In the genomic region with DNA sequence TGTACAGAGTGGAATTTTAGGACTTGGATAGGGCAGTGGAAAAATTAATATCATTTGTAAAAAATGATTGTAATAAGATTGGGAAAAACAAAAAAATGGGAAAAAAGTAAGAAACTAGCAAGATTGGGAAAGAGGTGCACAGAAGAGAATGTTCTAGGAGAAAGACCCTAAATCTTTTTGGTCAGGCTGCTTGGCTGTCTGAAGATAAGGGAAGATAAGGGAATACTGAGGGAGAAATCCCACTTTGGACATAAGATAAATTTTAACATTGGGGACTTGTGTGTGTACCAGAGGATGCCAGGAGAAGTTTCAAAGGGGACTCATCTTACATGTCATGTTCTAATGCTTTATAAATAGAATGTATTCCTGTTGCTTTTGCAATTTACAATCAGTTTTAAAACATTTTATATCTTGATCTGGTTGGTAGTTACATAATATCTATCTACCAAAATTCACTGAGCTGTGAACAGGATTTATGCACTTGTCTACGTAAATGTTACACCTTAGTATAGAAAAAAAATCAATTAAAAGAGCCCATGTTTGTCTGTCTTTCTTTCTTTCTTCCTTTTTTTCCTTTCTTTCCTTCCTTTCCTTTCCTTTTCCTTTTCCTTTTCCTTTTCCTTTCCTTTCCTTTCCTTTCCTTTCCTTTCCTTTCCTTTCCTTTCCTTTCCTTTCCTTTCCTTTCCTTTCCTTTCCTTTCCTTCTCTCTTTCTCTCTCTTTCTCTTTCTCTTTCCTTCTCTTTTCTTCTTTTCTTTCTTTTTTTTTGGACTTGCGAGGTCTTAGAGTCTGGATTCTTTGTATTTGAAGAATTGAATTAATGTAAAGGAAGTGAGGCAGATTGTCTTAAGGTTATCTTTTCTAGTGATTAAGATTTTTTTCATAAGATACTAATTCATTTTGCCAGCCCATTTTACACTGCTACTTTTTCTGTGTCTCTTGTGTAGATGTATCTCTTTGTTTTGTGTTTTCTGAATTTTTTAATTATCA, we compare ENCODE assay signal across 28 cellular contexts.
DNase-seq lines count a peak whose midpoint lies in the region; ATAC-seq and TF ChIP-seq lines count a peak whose summit lies in the region.
"Had no signal": no experiment of that assay in that cellular context is flagged by ENCODE, and none has a peak within 500 bp of the region (broad histone marks: within the 10 kb centered on the region; RNA-seq: fewer than 3 reads in every experiment).

No MANE protein-coding gene starts in this region.

- no peak for TF ChIP-seq CTCF in uterus (IDR thresholded peaks at IDR 0.05)

- DNase-seq in activated T-cell treated with anti-CD3 and anti-CD28 coated beads, Interleukin-2, amount 50 U/mL, for 24 hours: no peak
- DNase-seq in activated T-cell treated with anti-CD3 and anti-CD28 coated beads for 4 hours: no peak
- peak; percentile 9 for DNase-seq in myocyte (ENCODE audit: low read depth)
- DNase-seq in stimulated activated effector memory CD8-positive, alpha-beta T cell treated with anti-CD3 and anti-CD28 coated beads, Interleukin-12 subunit alpha, Interleukin-12 subunit beta, amount 100 ng/mL, for 72 hours (ENCODE audit: low spot score in 2 of 2): no peak
- no peak for DNase-seq in uterus
- no peak for DNase-seq in NCI-H226
- no peak for DNase-seq in activated CD4-positive, CD25-positive, alpha-beta regulatory T cell treated with anti-CD3 and anti-CD28 coated beads, Interleukin-2, amount 50 U/mL, for 72 hours
- DNase-seq: 8988T; activated gamma-delta T cell treated with Interleukin-2 at 50 U/mL for 16 hours; body of pancreas; C1 segment of cervical spinal cord; dermis blood vessel endothelial cell; DND-41; foreskin melanocyte; kidney glomerular epithelial cell; natural killer cell; NCI-H1092; NCI-H187; NCI-H2171 treated with DMSO at 0.1 percent for 48 hours; NCI-H524 treated with DMSO at 0.1 percent for 48 hours; PC-3; small intestine; stimulated activated naive CD8-positive, alpha-beta T cell treated with anti-CD3 and anti-CD28 coated beads, Interleukin-15, amount 100 ng/mL, for 72 hours had no signal

- intact Hi-C loops in uterus (cut with DNase I; ENCODE audit: low total_unique reads): no loop called here

- H3K27ac ChIP-seq in uterus: no peak overlapping the region
- H3K27ac ChIP-seq: body of pancreas, esophagus muscularis mucosa, thoracic aorta had no signal

- H3K36me3 Mint-ChIP-seq in activated T-cell treated with anti-CD3 and anti-CD28 coated beads, Interleukin-2, amount 50 U/mL, for 24 hours (ENCODE audit: low read depth): peaks cover 82% of the 10 kb centered on the region
- peaks cover 93% of the 10 kb centered on the region for H3K36me3 Mint-ChIP-seq in activated T-helper 17 cell treated with anti-CD3 and anti-CD28 coated beads, Interleukin-2, amount 50 U/mL, for 72 hours (ENCODE audit: low read depth)
- peaks cover 94% of the 10 kb centered on the region for H3K36me3 Mint-ChIP-seq in stimulated activated effector memory CD8-positive, alpha-beta T cell treated with anti-CD3 and anti-CD28 coated beads, Interleukin-12 subunit alpha, Interleukin-12 subunit beta, amount 100 ng/mL, for 72 hours

- H3K27me3 ChIP-seq in uterus: no peaks in the 10 kb centered on the region
- H3K27me3 ChIP-seq: body of pancreas, esophagus muscularis mucosa had no signal

- no peaks in the 10 kb centered on the region for H3K27me3 Mint-ChIP-seq in activated T-cell treated with anti-CD3 and anti-CD28 coated beads, Interleukin-2, amount 50 U/mL, for 24 hours
- no peaks in the 10 kb centered on the region for H3K27me3 Mint-ChIP-seq in activated T-helper 17 cell treated with anti-CD3 and anti-CD28 coated beads, Interleukin-2, amount 50 U/mL, for 72 hours
- H3K27me3 Mint-ChIP-seq: stimulated activated naive CD8-positive, alpha-beta T cell treated with anti-CD3 and anti-CD28 coated beads, Interleukin-15, amount 100 ng/mL, for 72 hours had no signal

- H3K4me1 ChIP-seq in uterus: no peaks in the 10 kb centered on the region
- H3K4me1 ChIP-seq: body of pancreas, esophagus muscularis mucosa had no signal

- H3K4me3 Mint-ChIP-seq in activated T-cell treated with anti-CD3 and anti-CD28 coated beads, Interleukin-2, amount 50 U/mL, for 24 hours: no peak overlapping the region
- H3K4me3 Mint-ChIP-seq in activated T-helper 17 cell treated with anti-CD3 and anti-CD28 coated beads, Interleukin-2, amount 50 U/mL, for 72 hours: no peak overlapping the region
- H3K4me3 Mint-ChIP-seq in stimulated activated effector memory CD8-positive, alpha-beta T cell treated with anti-CD3 and anti-CD28 coated beads, Interleukin-12 subunit alpha, Interleukin-12 subunit beta, amount 100 ng/mL, for 72 hours: no peak overlapping the region
- H3K4me3 Mint-ChIP-seq: natural killer cell; stimulated activated naive CD8-positive, alpha-beta T cell treated with anti-CD3 and anti-CD28 coated beads, Interleukin-15, amount 100 ng/mL, for 72 hours; T-helper 2 cell treated with Interferon-gamma antibody and Interleukin-4, amounts not matched to agents 5 μg/mL and 100 μg/mL, for 36 hours had no signal

- no peak overlapping the region for H3K4me3 ChIP-seq in uterus
- H3K4me3 ChIP-seq: body of pancreas, esophagus muscularis mucosa, thoracic aorta had no signal

- H3K4me1 Mint-ChIP-seq in activated T-cell treated with anti-CD3 and anti-CD28 coated beads, Interleukin-2, amount 50 U/mL, for 24 hours (ENCODE audit: low read depth): peaks cover 18% of the 10 kb centered on the region
- H3K4me1 Mint-ChIP-seq in activated T-helper 17 cell treated with anti-CD3 and anti-CD28 coated beads, Interleukin-2, amount 50 U/mL, for 72 hours: peaks cover 9% of the 10 kb centered on the region
- peaks cover 21% of the 10 kb centered on the region for H3K4me1 Mint-ChIP-seq in stimulated activated effector memory CD8-positive, alpha-beta T cell treated with anti-CD3 and anti-CD28 coated beads, Interleukin-12 subunit alpha, Interleukin-12 subunit beta, amount 100 ng/mL, for 72 hours

- H3K9me3 ChIP-seq in uterus: no peaks in the 10 kb centered on the region
- H3K9me3 ChIP-seq: body of pancreas, esophagus muscularis mucosa, thoracic aorta had no signal

- no peak for TF ChIP-seq POLR2A in uterus (IDR thresholded peaks at IDR 0.05)

- ATAC-seq in activated T-helper 17 cell treated with anti-CD3 and anti-CD28 coated beads, Interleukin-2, amount 50 U/mL, for 72 hours (replicated peaks): no peak
- no peak for ATAC-seq in stimulated activated effector memory CD8-positive, alpha-beta T cell treated with anti-CD3 and anti-CD28 coated beads, Interleukin-12 subunit alpha, Interleukin-12 subunit beta, amount 100 ng/mL, for 72 hours
- ATAC-seq: body of pancreas; natural killer cell; PC-3; SK-N-SH treated with all-trans-retinoic acid at 6 μM for 48 hours; stimulated activated naive CD8-positive, alpha-beta T cell treated with anti-CD3 and anti-CD28 coated beads, Interleukin-15, amount 100 ng/mL, for 72 hours had no signal

- peak overlapping the region; percentile 64 for H3K27ac Mint-ChIP-seq in activated T-cell treated with anti-CD3 and anti-CD28 coated beads, Interleukin-2, amount 50 U/mL, for 24 hours
- peak overlapping the region; percentile 49 for H3K27ac Mint-ChIP-seq in activated T-helper 17 cell treated with anti-CD3 and anti-CD28 coated beads, Interleukin-2, amount 50 U/mL, for 72 hours
- H3K27ac Mint-ChIP-seq in stimulated activated effector memory CD8-positive, alpha-beta T cell treated with anti-CD3 and anti-CD28 coated beads, Interleukin-12 subunit alpha, Interleukin-12 subunit beta, amount 100 ng/mL, for 72 hours: peak overlapping the region; percentile 6
- H3K27ac Mint-ChIP-seq: stimulated activated naive CD8-positive, alpha-beta T cell treated with anti-CD3 and anti-CD28 coated beads, Interleukin-15, amount 100 ng/mL, for 72 hours; T-helper 2 cell treated with Interferon-gamma antibody and Interleukin-4, amounts not matched to agents 5 μg/mL and 100 μg/mL, for 36 hours had no signal

- no peaks in the 10 kb centered on the region for H3K36me3 ChIP-seq in uterus

- no peaks in the 10 kb centered on the region for H3K9me3 Mint-ChIP-seq in activated T-cell treated with anti-CD3 and anti-CD28 coated beads, Interleukin-2, amount 50 U/mL, for 24 hours
- no peaks in the 10 kb centered on the region for H3K9me3 Mint-ChIP-seq in activated T-helper 17 cell treated with anti-CD3 and anti-CD28 coated beads, Interleukin-2, amount 50 U/mL, for 72 hours
- no peaks in the 10 kb centered on the region for H3K9me3 Mint-ChIP-seq in stimulated activated effector memory CD8-positive, alpha-beta T cell treated with anti-CD3 and anti-CD28 coated beads, Interleukin-12 subunit alpha, Interleukin-12 subunit beta, amount 100 ng/mL, for 72 hours
- H3K9me3 Mint-ChIP-seq: natural killer cell; stimulated activated naive CD8-positive, alpha-beta T cell treated with anti-CD3 and anti-CD28 coated beads, Interleukin-15, amount 100 ng/mL, for 72 hours; T-helper 2 cell treated with Interferon-gamma antibody and Interleukin-4, amounts not matched to agents 5 μg/mL and 100 μg/mL, for 36 hours had no signal

Comparison
In these comparisons a context has a peak if more than half of its experiments do, and no peak if none do; other contexts are left out.
1. H3K27ac Mint-ChIP-seq: peak in every context shown above with its lines; median percentile 64 in activated T-cell treated with anti-CD3 and anti-CD28 coated beads, Interleukin-2, amount 50 U/mL, for 24 hours; 49 in activated T-helper 17 cell treated with anti-CD3 and anti-CD28 coated beads, Interleukin-2, amount 50 U/mL, for 72 hours; 6 in stimulated activated effector memory CD8-positive, alpha-beta T cell treated with anti-CD3 and anti-CD28 coated beads, Interleukin-12 subunit alpha, Interleukin-12 subunit beta, amount 100 ng/mL, for 72 hours.